8 cellular contexts compared by ENCODE assay signal in genomic region chr18:62586148-62586774, GRCh38.
DNase-seq lines count a peak whose midpoint lies in the region; ATAC-seq, FAIRE-seq and TF ChIP-seq lines count a peak whose summit lies in the region.

No MANE protein-coding gene starts in this region.

- peak overlapping the region; percentile 46 for H3K27ac Mint-ChIP-seq in activated T-helper 2 cell treated with anti-CD3 and anti-CD28 coated beads, Interferon-gamma antibody, Interleukin-2, Interleukin-4, amounts not matched to agents 10 μg/mL and 5 μg/mL and 100 μg/mL, durations not matched to agents 14 hours and 24 hours and 36 hours

- H3K4me3 ChIP-seq in thoracic aorta, result no peak overlapping the region

- intact Hi-C loops in activated T-helper 2 cell treated with anti-CD3 and anti-CD28 coated beads, Interferon-gamma antibody, Interleukin-2, Interleukin-4, amounts not matched to agents 10 μg/mL and 5 μg/mL and 100 μg/mL, durations not matched to agents 14 hours and 24 hours and 36 hours (cut with micrococcal nuclease), result loop anchor here (1.0 to 10.0 kb wide), 8 partner anchors 80 to 839 kb away; partner anchors contain the start of genes PHLPP1, TNFRSF11A and VPS4B

- DNase-seq in COLO829 (ENCODE audit: low spot score), result peak; percentile 71
- peak; percentile 62 for DNase-seq in HT-29 (ENCODE audit: low spot score)
- DNase-seq in RCC 7860 (ENCODE audit: low spot score), result peak; percentile 17
- DNase-seq in activated T-helper 2 cell treated with anti-CD3 and anti-CD28 coated beads, Interferon-gamma antibody, Interleukin-2, Interleukin-4, amounts not matched to agents 10 μg/mL and 5 μg/mL and 100 μg/mL, durations not matched to agents 14 hours and 24 hours and 36 hours (ENCODE audit: low spot score), result peak; percentile 55
- DNase-seq in fibroblast of the conjunctiva (ENCODE audit: low read depth), result peak; percentile 72
- peak in 51 of 56 donors; percentile 19 to 85 (median 62) for DNase-seq in nucleus accumbens (lab: John Stamatoyannopoulos, UW)
- DNase-seq in thoracic aorta (ENCODE audit: low spot score), result peak; percentile 13

- no peaks in the 10 kb centered on the region for H3K36me3 ChIP-seq in thoracic aorta

- TF ChIP-seq CTCF in thoracic aorta (IDR thresholded peaks at IDR 0.05), result peak; percentile 68

- H3K27me3 Mint-ChIP-seq in activated T-helper 2 cell treated with anti-CD3 and anti-CD28 coated beads, Interferon-gamma antibody, Interleukin-2, Interleukin-4, amounts not matched to agents 10 μg/mL and 5 μg/mL and 100 μg/mL, durations not matched to agents 14 hours and 24 hours and 36 hours (ENCODE audit: low read depth), result no peaks in the 10 kb centered on the region

- H3K4me1 ChIP-seq in thoracic aorta (ENCODE audit: control insufficient read depth in 1 of 2, low read depth in 2 of 2), result peaks cover 6 to 12% of the 10 kb centered on the region in 2 donors

- H3K27me3 ChIP-seq in thoracic aorta (replicated peaks; ENCODE audit: insufficient read depth), result no peaks in the 10 kb centered on the region

- H3K9me3 Mint-ChIP-seq in activated T-helper 2 cell treated with anti-CD3 and anti-CD28 coated beads, Interferon-gamma antibody, Interleukin-2, Interleukin-4, amounts not matched to agents 10 μg/mL and 5 μg/mL and 100 μg/mL, durations not matched to agents 14 hours and 24 hours and 36 hours, result no peaks in the 10 kb centered on the region

- peak overlapping the region; percentile 32 for H3K4me3 Mint-ChIP-seq in activated T-helper 2 cell treated with anti-CD3 and anti-CD28 coated beads, Interferon-gamma antibody, Interleukin-2, Interleukin-4, amounts not matched to agents 10 μg/mL and 5 μg/mL and 100 μg/mL, durations not matched to agents 14 hours and 24 hours and 36 hours (ENCODE audit: low read depth)

- H3K36me3 Mint-ChIP-seq in activated T-helper 2 cell treated with anti-CD3 and anti-CD28 coated beads, Interferon-gamma antibody, Interleukin-2, Interleukin-4, amounts not matched to agents 10 μg/mL and 5 μg/mL and 100 μg/mL, durations not matched to agents 14 hours and 24 hours and 36 hours (ENCODE audit: low read depth), result peaks cover 35% of the 10 kb centered on the region

- ATAC-seq in GM19467 (IDR thresholded peaks at IDR 0.05; ENCODE audit: unreplicated experiment) (peak; percentile 71), thoracic aorta (ENCODE audit: insufficient number of reproducible peaks, low FRiP score, low read depth) (no peak)

- no peak overlapping the region for H3K27ac ChIP-seq in thoracic aorta

- no peaks in the 10 kb centered on the region for H3K9me3 ChIP-seq in thoracic aorta

- no peak for FAIRE-seq in RCC 7860 (lab: Jason Lieb, UNC)

- peaks cover 35% of the 10 kb centered on the region for H3K4me1 Mint-ChIP-seq in activated T-helper 2 cell treated with anti-CD3 and anti-CD28 coated beads, Interferon-gamma antibody, Interleukin-2, Interleukin-4, amounts not matched to agents 10 μg/mL and 5 μg/mL and 100 μg/mL, durations not matched to agents 14 hours and 24 hours and 36 hours (ENCODE audit: low read depth)

Comparison
In these comparisons a context has a peak if more than half of its experiments do, and no peak if none do; other contexts are left out.
1. DNase-seq: peak in every context shown above with its lines; median percentile 72 in fibroblast of the conjunctiva; 71 in COLO829; 62 in HT-29; 62 in nucleus accumbens; 55 in activated T-helper 2 cell treated with anti-CD3 and anti-CD28 coated beads, Interferon-gamma antibody, Interleukin-2, Interleukin-4, amounts not matched to agents 10 μg/mL and 5 μg/mL and 100 μg/mL, durations not matched to agents 14 hours and 24 hours and 36 hours; 17 in RCC 7860; 13 in thoracic aorta.